Comparison of ENCODE assay signal across 13 cellular contexts in the genomic region with DNA sequence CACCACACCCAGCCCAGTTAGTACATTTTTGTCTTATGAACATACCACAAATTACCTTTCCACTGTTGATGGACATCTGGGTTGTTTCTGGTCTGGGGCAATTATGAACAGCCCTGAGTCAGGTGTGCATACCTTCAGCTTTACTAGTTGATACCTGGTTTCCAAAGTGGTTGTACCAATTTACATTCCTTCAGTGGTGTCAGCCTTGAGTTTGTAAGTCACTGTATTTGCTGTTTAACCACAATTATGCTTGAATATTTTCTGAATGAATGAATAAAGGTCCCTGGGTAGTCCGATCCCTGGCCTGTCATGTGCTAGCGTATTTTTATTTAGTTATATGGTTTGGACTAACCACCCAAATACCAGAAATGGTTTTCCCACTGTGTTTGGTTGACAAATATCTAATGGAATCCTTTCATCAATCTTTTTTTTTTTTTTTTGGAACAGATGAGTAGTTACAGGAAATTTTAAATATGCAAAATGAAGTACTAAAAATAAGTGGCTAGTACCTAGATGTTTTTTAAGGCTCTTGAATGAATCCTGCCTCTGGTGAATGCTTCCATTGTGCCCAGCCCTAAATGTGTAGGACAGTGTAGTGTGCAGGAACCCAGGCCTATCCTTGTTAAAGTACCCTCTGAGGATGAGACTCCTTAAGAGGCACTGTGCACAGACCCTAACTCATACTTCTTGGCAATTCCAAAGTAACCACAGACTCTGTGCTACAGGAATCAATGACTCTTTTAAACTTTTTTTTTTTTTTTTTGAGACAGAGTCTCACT. TPM values are rescaled to one million over a fixed set of nuclear protein-coding genes. Genes with fewer than 3 reads are reported as not detected.
DNase-seq lines count a peak whose midpoint lies in the region; ATAC-seq, FAIRE-seq and TF ChIP-seq lines count a peak whose summit lies in the region.
"Had no signal": no experiment of that assay in that cellular context is flagged by ENCODE, and none has a peak within 500 bp of the region (broad histone marks: within the 10 kb centered on the region; RNA-seq: fewer than 3 reads in every experiment).

No MANE protein-coding gene starts in this region.

- H3K4me1 Mint-ChIP-seq in WTC11 = peaks cover 45% of the 10 kb centered on the region

- CTCF ChIA-PET in AG04450 (lab: Charles Lee) (no interaction called here), WTC11 (lab: Charles Lee) (interaction anchor here (1.3 to 2.0 kb wide), 2 partner anchors 13 to 77 kb away, joined by 5 to 19 read pairs; no protein-coding TSS in a partner anchor)

- dilution Hi-C loops in keratinocyte (cut with MboI; ENCODE audit: extremely low pct_ligation_motif_present, low sequenced_read_pairs) = no loop called here

- peaks cover 6% of the 10 kb centered on the region; the same call in 1 of the 2 replicates for H3K36me3 Mint-ChIP-seq in WTC11
- H3K36me3 Mint-ChIP-seq: CD4-positive, CD25-positive, alpha-beta regulatory T cell; naive B cell had no signal

- no peak overlapping the region for H3K4me3 Mint-ChIP-seq in WTC11

- peak overlapping the region; percentile 82 for H3K27ac ChIP-seq in AG04450 (ENCODE audit: low read depth, low read length)
- H3K27ac ChIP-seq in keratinocyte (ENCODE audit: control insufficient read depth, insufficient read depth, low read length) = peak overlapping the region; percentile 95
- peak overlapping the region in 1 of 2 donors; percentile 8 for H3K27ac ChIP-seq in uterus
- H3K27ac ChIP-seq: WERI-Rb-1 had no signal

- in situ Hi-C loops in astrocyte of the cerebellum (cut with HindIII; ENCODE audit: low sequenced_read_pairs) = no loop called here

- peak overlapping the region; percentile 22; the same call in 1 of the 2 replicates for H3K4me3 ChIP-seq in AG04450 (ENCODE audit: low read depth, low read length)
- no peak overlapping the region for H3K4me3 ChIP-seq in astrocyte of the cerebellum (ENCODE audit: low read depth, low read length)
- peak overlapping the region in 2 of 3 experiments; percentile 67 to 86 for H3K4me3 ChIP-seq in keratinocyte (ENCODE audit: control insufficient read depth in 2 of 3, extremely low read depth in 1 of 3, insufficient read depth in 2 of 3, low read depth in 1 of 3, low read length in 3 of 3)
- no peak overlapping the region for H3K4me3 ChIP-seq in uterus
- H3K4me3 ChIP-seq: GM12878 had no signal

- TF ChIP-seq CTCF in AG04450 (IDR thresholded peaks at IDR 0.05; ENCODE audit: low read depth, low read length) = no peak
- no peak for TF ChIP-seq CTCF in astrocyte of the cerebellum (IDR thresholded peaks at IDR 0.05; ENCODE audit: low read depth, low read length, missing control alignments)
- no peak for TF ChIP-seq CTCF in keratinocyte (optimal IDR thresholded peaks at IDR 0.05 in 1 of 3, IDR thresholded peaks at IDR 0.05 in 1 of 3, conservative IDR thresholded peaks at IDR 0.05 in 1 of 3; ENCODE audit: extremely low read depth in 1 of 3, insufficient read depth in 2 of 3, low read length in 3 of 3)
- no peak for TF ChIP-seq CTCF in uterus (IDR thresholded peaks at IDR 0.05)
- no peak for TF ChIP-seq CTCF in WTC11 (IDR thresholded peaks at IDR 0.05)

- peak overlapping the region; percentile 36 for H3K9ac ChIP-seq in keratinocyte (ENCODE audit: control insufficient read depth, extremely low read depth, insufficient read depth, low read length)

- no peaks in the 10 kb centered on the region for H3K9me1 ChIP-seq in keratinocyte (ENCODE audit: control insufficient read depth, extremely low read depth, insufficient read depth, low read length)

- H3K9me3 Mint-ChIP-seq in WTC11 = no peaks in the 10 kb centered on the region
- H3K9me3 Mint-ChIP-seq: CD4-positive, CD25-positive, alpha-beta regulatory T cell; naive B cell had no signal

- no peak overlapping the region for H3K27ac Mint-ChIP-seq in WTC11
- H3K27ac Mint-ChIP-seq: CD4-positive, CD25-positive, alpha-beta regulatory T cell had no signal

- DNase-seq in AG04450 (ENCODE audit: low read depth, low spot score) (peak; percentile 81), HS-27A (ENCODE audit: low read depth) (peak; percentile 79), astrocyte of the cerebellum (ENCODE audit: low read depth) (peak; percentile 96), keratinocyte (ENCODE audit: low read depth, low spot score) (peak; percentile 91), uterus (no peak), hypothalamus (lab: John Stamatoyannopoulos, UW) (no peak), cerebellar cortex (ENCODE audit: low spot score) (no peak), WTC11 (ENCODE audit: low spot score) (no peak)
- DNase-seq: CD4-positive, CD25-positive, alpha-beta regulatory T cell; naive B cell; NCI-H2029; WERI-Rb-1 had no signal

- H3K27me3 ChIP-seq in AG04450 (ENCODE audit: control insufficient read depth, insufficient read depth, low read length) (no peaks in the 10 kb centered on the region), keratinocyte (ENCODE audit: control insufficient read depth, extremely low read depth, insufficient read depth, low read length) (no peaks in the 10 kb centered on the region), uterus (no peaks in the 10 kb centered on the region)

- H3K79me2 ChIP-seq in keratinocyte (ENCODE audit: control insufficient read depth, insufficient read depth, low read length) = peaks cover 72% of the 10 kb centered on the region

- H3K36me3 ChIP-seq in keratinocyte (ENCODE audit: control insufficient read depth in 2 of 2, extremely low read depth in 1 of 2, insufficient read depth in 2 of 2, low read length in 2 of 2) = peaks cover 7 to 9% of the 10 kb centered on the region in 2 experiments
- H3K36me3 ChIP-seq in uterus = no peaks in the 10 kb centered on the region

- H3K4me1 ChIP-seq in keratinocyte (ENCODE audit: control insufficient read depth, extremely low read depth, insufficient read depth, low read length) (peaks cover 24% of the 10 kb centered on the region), uterus (no peaks in the 10 kb centered on the region)

- peaks cover 9% of the 10 kb centered on the region for H4K20me1 ChIP-seq in keratinocyte (ENCODE audit: control insufficient read depth, extremely low read depth, insufficient read depth, low read length)

- TF ChIP-seq POLR2A in uterus (IDR thresholded peaks at IDR 0.05) = no peak

- ATAC-seq in WTC11 = no peak
- ATAC-seq: GM12878 had no signal

- intact Hi-C loops in uterus (cut with DNase I; ENCODE audit: low total_unique reads) = no loop called here

- POLR2A ChIA-PET in AG04450 (lab: Yijun Ruan, JAX) = interaction anchor here (0.6 to 0.7 kb wide), 2 partner anchors 40 to 323 kb away, joined by 3 to 10 read pairs; no protein-coding TSS in a partner anchor
- POLR2A ChIA-PET in WTC11 (lab: Charles Lee) = no interaction called here

- peak overlapping the region; percentile 44 for H3K4me2 ChIP-seq in keratinocyte (ENCODE audit: control insufficient read depth, extremely low read depth, insufficient read depth, low read depth, low read length)

- no peaks in the 10 kb centered on the region; the same call in 1 of the 2 replicates for H3K9me3 ChIP-seq in AG04450 (ENCODE audit: control insufficient read depth, insufficient read depth, low read length)
- H3K9me3 ChIP-seq in keratinocyte (ENCODE audit: control insufficient read depth, low read depth, low read length) = no peaks in the 10 kb centered on the region
- H3K9me3 ChIP-seq in uterus = no peaks in the 10 kb centered on the region

- H2AFZ ChIP-seq in keratinocyte (ENCODE audit: control insufficient read depth, low read length) = no peak overlapping the region

- no peaks in the 10 kb centered on the region for H3K27me3 Mint-ChIP-seq in WTC11 (ENCODE audit: low read depth)
- H3K27me3 Mint-ChIP-seq: naive B cell had no signal

- FAIRE-seq in keratinocyte (lab: Jason Lieb, UNC) = no peak
- FAIRE-seq: GM12878 had no signal

TF ChIP-seq in WTC11, 78 proteins besides CTCF, POLR2A, EP300 and RAD21 (continues in another document):
- TF ChIP-seq OVOL2 (CRISPR knock-in tag; IDR thresholded peaks at IDR 0.05; ENCODE audit: borderline replicate concordance) (no peak), JAZF1 (CRISPR knock-in tag; IDR thresholded peaks at IDR 0.05) (no peak)
- TF ChIP-seq, protein P1, sequence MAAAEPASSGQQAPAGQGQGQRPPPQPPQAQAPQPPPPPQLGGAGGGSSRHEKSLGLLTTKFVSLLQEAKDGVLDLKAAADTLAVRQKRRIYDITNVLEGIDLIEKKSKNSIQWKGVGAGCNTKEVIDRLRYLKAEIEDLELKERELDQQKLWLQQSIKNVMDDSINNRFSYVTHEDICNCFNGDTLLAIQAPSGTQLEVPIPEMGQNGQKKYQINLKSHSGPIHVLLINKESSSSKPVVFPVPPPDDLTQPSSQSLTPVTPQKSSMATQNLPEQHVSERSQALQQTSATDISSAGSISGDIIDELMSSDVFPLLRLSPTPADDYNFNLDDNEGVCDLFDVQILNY (CRISPR knock-in tag; IDR thresholded peaks at IDR 0.05) = no peak

RNA-seq across cellular contexts. Expression of a gene that starts 3.7 kb away (rescaled TPM):
- 76.7 and 96.7 TPM in 2 replicates for polyA plus RNA-seq in AG04450 (2011; rRNA removed)
- 55.3 and 76.7 TPM in 2 replicates for polyA minus RNA-seq in AG04450 (2011; rRNA and poly(A)+ RNA removed)
- polyA plus RNA-seq in keratinocyte = 169 to 226 TPM (median 210 TPM) in 3 replicates
- polyA plus RNA-seq in keratinocyte (2011; ENCODE audit: low read depth) = 52.8 TPM
- 197 and 226 TPM in 2 replicates for polyA plus RNA-seq in keratinocyte (2011; cell fraction: cytosol; rRNA removed)
- 187 and 230 TPM in 2 replicates for polyA plus RNA-seq in keratinocyte (2011; cell fraction: nucleus; rRNA removed)
- polyA plus RNA-seq in keratinocyte (2012; ENCODE audit: low replicate concordance) = 115 and 211 TPM in 2 replicates
- 137 to 243 TPM (median 145 TPM) in 3 replicates for polyA minus RNA-seq in keratinocyte
- polyA minus RNA-seq in keratinocyte (2011; cell fraction: cytosol; rRNA and poly(A)+ RNA removed) = 130 TPM
- polyA minus RNA-seq in keratinocyte (2011; cell fraction: nucleus; rRNA and poly(A)+ RNA removed) = 77.0 and 108 TPM in 2 replicates
- total RNA-seq in uterus = 10 to 100 TPM; 10.4 to 70.0 (median 32.6) TPM
- total RNA-seq in WTC11 (2021) = 18.2 to 22.4 TPM (median 18.9 TPM) in 3 replicates

Comparison
In these comparisons a context has a peak if more than half of its experiments do, and no peak if none do; other contexts are left out.
1. DNase-seq: peak in AG04450 (single experiment), HS-27A (single experiment), astrocyte of the cerebellum (single experiment) and keratinocyte (single experiment); none in uterus (0 of 2), hypothalamus (0 of 51), cerebellar cortex (single experiment) and WTC11 (single experiment).
2. H3K4me3 ChIP-seq: peak in AG04450 (single experiment) and keratinocyte (2 of 3); none in astrocyte of the cerebellum (single experiment) and uterus (0 of 2).